1 cellular context compared by ENCODE assay signal in the genomic region with DNA sequence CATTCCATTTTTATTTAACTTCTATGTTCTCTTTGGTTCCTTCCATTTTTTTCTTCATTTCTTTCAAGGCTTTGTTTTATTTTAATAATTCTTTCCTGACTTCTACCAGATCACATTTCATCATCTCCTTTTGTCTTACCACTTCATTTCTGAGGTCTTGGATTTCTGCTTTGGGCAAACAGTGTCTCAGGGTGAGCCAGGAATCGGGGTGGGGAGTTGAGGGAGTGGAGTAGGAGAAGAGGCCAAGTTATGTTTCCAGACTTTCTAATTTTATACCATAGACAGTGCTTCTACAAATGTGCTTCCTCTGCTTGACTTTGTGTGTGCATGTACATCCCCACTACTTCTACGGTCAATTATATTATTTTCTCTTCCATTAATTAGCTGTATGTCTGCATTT.
TF ChIP-seq lines count a peak whose summit lies in the region.

No MANE protein-coding gene starts in this region.

TF ChIP-seq in WTC11, 78 proteins besides CTCF, POLR2A, EP300 and RAD21 (continued from another document):
- TF ChIP-seq, protein P1, sequence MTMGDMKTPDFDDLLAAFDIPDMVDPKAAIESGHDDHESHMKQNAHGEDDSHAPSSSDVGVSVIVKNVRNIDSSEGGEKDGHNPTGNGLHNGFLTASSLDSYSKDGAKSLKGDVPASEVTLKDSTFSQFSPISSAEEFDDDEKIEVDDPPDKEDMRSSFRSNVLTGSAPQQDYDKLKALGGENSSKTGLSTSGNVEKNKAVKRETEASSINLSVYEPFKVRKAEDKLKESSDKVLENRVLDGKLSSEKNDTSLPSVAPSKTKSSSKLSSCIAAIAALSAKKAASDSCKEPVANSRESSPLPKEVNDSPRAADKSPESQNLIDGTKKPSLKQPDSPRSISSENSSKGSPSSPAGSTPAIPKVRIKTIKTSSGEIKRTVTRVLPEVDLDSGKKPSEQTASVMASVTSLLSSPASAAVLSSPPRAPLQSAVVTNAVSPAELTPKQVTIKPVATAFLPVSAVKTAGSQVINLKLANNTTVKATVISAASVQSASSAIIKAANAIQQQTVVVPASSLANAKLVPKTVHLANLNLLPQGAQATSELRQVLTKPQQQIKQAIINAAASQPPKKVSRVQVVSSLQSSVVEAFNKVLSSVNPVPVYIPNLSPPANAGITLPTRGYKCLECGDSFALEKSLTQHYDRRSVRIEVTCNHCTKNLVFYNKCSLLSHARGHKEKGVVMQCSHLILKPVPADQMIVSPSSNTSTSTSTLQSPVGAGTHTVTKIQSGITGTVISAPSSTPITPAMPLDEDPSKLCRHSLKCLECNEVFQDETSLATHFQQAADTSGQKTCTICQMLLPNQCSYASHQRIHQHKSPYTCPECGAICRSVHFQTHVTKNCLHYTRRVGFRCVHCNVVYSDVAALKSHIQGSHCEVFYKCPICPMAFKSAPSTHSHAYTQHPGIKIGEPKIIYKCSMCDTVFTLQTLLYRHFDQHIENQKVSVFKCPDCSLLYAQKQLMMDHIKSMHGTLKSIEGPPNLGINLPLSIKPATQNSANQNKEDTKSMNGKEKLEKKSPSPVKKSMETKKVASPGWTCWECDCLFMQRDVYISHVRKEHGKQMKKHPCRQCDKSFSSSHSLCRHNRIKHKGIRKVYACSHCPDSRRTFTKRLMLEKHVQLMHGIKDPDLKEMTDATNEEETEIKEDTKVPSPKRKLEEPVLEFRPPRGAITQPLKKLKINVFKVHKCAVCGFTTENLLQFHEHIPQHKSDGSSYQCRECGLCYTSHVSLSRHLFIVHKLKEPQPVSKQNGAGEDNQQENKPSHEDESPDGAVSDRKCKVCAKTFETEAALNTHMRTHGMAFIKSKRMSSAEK (CRISPR knock-in tag; IDR thresholded peaks at IDR 0.05; ENCODE audit: borderline replicate concordance) = no peak
- TF ChIP-seq, protein P2, sequence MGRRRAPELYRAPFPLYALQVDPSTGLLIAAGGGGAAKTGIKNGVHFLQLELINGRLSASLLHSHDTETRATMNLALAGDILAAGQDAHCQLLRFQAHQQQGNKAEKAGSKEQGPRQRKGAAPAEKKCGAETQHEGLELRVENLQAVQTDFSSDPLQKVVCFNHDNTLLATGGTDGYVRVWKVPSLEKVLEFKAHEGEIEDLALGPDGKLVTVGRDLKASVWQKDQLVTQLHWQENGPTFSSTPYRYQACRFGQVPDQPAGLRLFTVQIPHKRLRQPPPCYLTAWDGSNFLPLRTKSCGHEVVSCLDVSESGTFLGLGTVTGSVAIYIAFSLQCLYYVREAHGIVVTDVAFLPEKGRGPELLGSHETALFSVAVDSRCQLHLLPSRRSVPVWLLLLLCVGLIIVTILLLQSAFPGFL (CRISPR knock-in tag; IDR thresholded peaks at IDR 0.05; ENCODE audit: borderline replicate concordance) = no peak
- TF ChIP-seq, protein P3, sequence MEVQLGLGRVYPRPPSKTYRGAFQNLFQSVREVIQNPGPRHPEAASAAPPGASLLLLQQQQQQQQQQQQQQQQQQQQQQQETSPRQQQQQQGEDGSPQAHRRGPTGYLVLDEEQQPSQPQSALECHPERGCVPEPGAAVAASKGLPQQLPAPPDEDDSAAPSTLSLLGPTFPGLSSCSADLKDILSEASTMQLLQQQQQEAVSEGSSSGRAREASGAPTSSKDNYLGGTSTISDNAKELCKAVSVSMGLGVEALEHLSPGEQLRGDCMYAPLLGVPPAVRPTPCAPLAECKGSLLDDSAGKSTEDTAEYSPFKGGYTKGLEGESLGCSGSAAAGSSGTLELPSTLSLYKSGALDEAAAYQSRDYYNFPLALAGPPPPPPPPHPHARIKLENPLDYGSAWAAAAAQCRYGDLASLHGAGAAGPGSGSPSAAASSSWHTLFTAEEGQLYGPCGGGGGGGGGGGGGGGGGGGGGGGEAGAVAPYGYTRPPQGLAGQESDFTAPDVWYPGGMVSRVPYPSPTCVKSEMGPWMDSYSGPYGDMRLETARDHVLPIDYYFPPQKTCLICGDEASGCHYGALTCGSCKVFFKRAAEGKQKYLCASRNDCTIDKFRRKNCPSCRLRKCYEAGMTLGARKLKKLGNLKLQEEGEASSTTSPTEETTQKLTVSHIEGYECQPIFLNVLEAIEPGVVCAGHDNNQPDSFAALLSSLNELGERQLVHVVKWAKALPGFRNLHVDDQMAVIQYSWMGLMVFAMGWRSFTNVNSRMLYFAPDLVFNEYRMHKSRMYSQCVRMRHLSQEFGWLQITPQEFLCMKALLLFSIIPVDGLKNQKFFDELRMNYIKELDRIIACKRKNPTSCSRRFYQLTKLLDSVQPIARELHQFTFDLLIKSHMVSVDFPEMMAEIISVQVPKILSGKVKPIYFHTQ (CRISPR knock-in tag; IDR thresholded peaks at IDR 0.05) = no peak
- TF ChIP-seq ELF4 (CRISPR knock-in tag; IDR thresholded peaks at IDR 0.05; ENCODE audit: low read depth) (no peak), NFE2L1 (CRISPR knock-in tag; IDR thresholded peaks at IDR 0.05) (no peak)
TF ChIP-seq in WTC11: peak in this region for 0.
